In genomic region chr15:38531509-38531908, GRCh38 we compare ENCODE assay signal across 12 cellular contexts. TPM values are rescaled to one million over a fixed set of nuclear protein-coding genes. Genes with fewer than 3 reads are reported as not detected.
DNase-seq lines count a peak whose midpoint lies in the region; TF ChIP-seq lines count a peak whose summit lies in the region.
"Had no signal": no experiment of that assay in that cellular context is flagged by ENCODE, and none has a peak within 500 bp of the region (broad histone marks: within the 10 kb centered on the region; RNA-seq: fewer than 3 reads in every experiment).

No MANE protein-coding gene starts in this region.

- no peaks in the 10 kb centered on the region for H3K36me3 ChIP-seq in adrenal gland (replicated peaks in 1 of 2)
- H3K36me3 ChIP-seq in thyroid gland: no peaks in the 10 kb centered on the region
- H3K36me3 ChIP-seq in sigmoid colon: no peaks in the 10 kb centered on the region
- H3K36me3 ChIP-seq: tibial nerve had no signal

- H3K4me3 ChIP-seq in AG09309 (ENCODE audit: control insufficient read depth, low read depth, low read length) (no peak overlapping the region), adrenal gland (no peak overlapping the region), thyroid gland (replicated peaks in 1 of 3) (no peak overlapping the region), sigmoid colon (no peak overlapping the region)
- H3K4me3 ChIP-seq: tibial nerve had no signal

- TF ChIP-seq EP300 in sigmoid colon (IDR thresholded peaks at IDR 0.05): no peak

- intact Hi-C loops in adrenal gland (cut with DNase I): no loop called here
- intact Hi-C loops in thyroid gland (cut with DNase I): no loop called here
- intact Hi-C loops in sigmoid colon (cut with DNase I): no loop called here

- 41 to 52% (median 45%) methylated on average over 4 of the region's 4 CpGs for WGBS in adrenal gland, 4 donors
- 81 to 85% methylated on average over 4 of the region's 4 CpGs for WGBS in thyroid gland, 2 donors
- WGBS in sigmoid colon, 2 donors: 87 to 94% methylated on average over 4 of the region's 4 CpGs

- TF ChIP-seq CTCF in AG09309 (IDR thresholded peaks at IDR 0.05; ENCODE audit: control insufficient read depth, insufficient read depth, low read depth, low read length, missing control alignments) (no peak), adrenal gland (IDR thresholded peaks at IDR 0.05) (no peak), thyroid gland (IDR thresholded peaks at IDR 0.05) (no peak), sigmoid colon (IDR thresholded peaks at IDR 0.05) (no peak)

- DNase-seq in AG09309 (ENCODE audit: low read depth) (peak; percentile 32), HT1080 (ENCODE audit: low read depth) (peak; percentile 85), adrenal gland (peak in 6 of 7 donors; percentile 28 to 69 (median 60)), islet precursor cell (peak; percentile 78), thyroid gland (no peak), NCI-H2171 (lab: John Stamatoyannopoulos, UW) (no peak), sigmoid colon (no peak)
- no peak for DNase-seq in stimulated activated CD4-positive, alpha-beta T cell treated with anti-CD3 and anti-CD28 coated beads, Interleukin-2, amount 100 ng/mL, for 48 hours
- DNase-seq: DMS 273 treated with DMSO at 0.1 percent for 48 hours, KBM-7, mesendoderm had no signal

- no peak overlapping the region for H3K27ac ChIP-seq in adrenal gland
- no peak overlapping the region for H3K27ac ChIP-seq in thyroid gland
- no peak overlapping the region for H3K27ac ChIP-seq in sigmoid colon
- H3K27ac ChIP-seq: tibial nerve had no signal

- TF ChIP-seq POLR2A in adrenal gland (IDR thresholded peaks at IDR 0.05) (no peak), thyroid gland (IDR thresholded peaks at IDR 0.05) (no peak), sigmoid colon (IDR thresholded peaks at IDR 0.05) (no peak)

- H3K27me3 ChIP-seq in adrenal gland (no peaks in the 10 kb centered on the region), thyroid gland (no peaks in the 10 kb centered on the region), sigmoid colon (no peaks in the 10 kb centered on the region)
- H3K27me3 ChIP-seq: tibial nerve had no signal

- H3K9me3 ChIP-seq in adrenal gland (replicated peaks in 1 of 3) (no peaks in the 10 kb centered on the region), thyroid gland (no peaks in the 10 kb centered on the region), sigmoid colon (no peaks in the 10 kb centered on the region)
- H3K9me3 ChIP-seq: tibial nerve had no signal

- H3K4me1 ChIP-seq in adrenal gland (replicated peaks in 1 of 2) (peaks cover 9% of the 10 kb centered on the region in 2 donors), thyroid gland (peaks cover 11 to 15% of the 10 kb centered on the region in 2 donors), sigmoid colon (peaks cover 0 to 15% (median 9%) of the 10 kb centered on the region in 4 donors)
- H3K4me1 ChIP-seq: tibial nerve had no signal

RNA-seq across cellular contexts. Expression of gene RASGRP1, which starts 33.1 kb away (rescaled TPM):
- 0.13 and 0.53 TPM in 2 replicates for total RNA-seq in HT1080 (2014; rRNA removed; shearing (Covaris generic))
- 0.09 and 0.14 TPM in 2 replicates for polyA plus RNA-seq in HT1080 (2015; cell fraction: cytosol; rRNA removed)
- polyA plus RNA-seq in HT1080 (2015; cell fraction: nucleus; rRNA removed): 0.08 and 0.12 TPM in 2 replicates
- total RNA-seq in adrenal gland: 1 to 10 TPM in 3 of 8 donors, under 1 TPM in 5; 0.42 to 2.8 (median 0.86) TPM
- under 1 TPM; 0.13 to 0.42 (median 0.16) TPM for polyA plus RNA-seq in adrenal gland
- 1 to 10 TPM in 2 of 4 donors, under 1 TPM in 2; 0.24 to 1.9 (median 0.89) TPM for total RNA-seq in thyroid gland
- under 1 TPM in 3 of 4 donors, not detected in 1; 0.33 to 0.71 (median 0.54) TPM for total RNA-seq in sigmoid colon
- polyA plus RNA-seq in sigmoid colon: 1 to 10 TPM in 2 of 3 donors, not detected in 1; 1.2 to 3.6 TPM

Comparison
In these comparisons a context has a peak if more than half of its experiments do, and no peak if none do; other contexts are left out.
1. DNase-seq: peak in AG09309 (single experiment), HT1080 (single experiment), adrenal gland (6 of 7) and islet precursor cell (single experiment); none in thyroid gland (0 of 2), NCI-H2171 (single experiment), sigmoid colon (single experiment) and stimulated activated CD4-positive, alpha-beta T cell treated with anti-CD3 and anti-CD28 coated beads, Interleukin-2, amount 100 ng/mL, for 48 hours (0 of 2).